ENCODE assay signal across 10 cellular contexts in the genomic region with DNA sequence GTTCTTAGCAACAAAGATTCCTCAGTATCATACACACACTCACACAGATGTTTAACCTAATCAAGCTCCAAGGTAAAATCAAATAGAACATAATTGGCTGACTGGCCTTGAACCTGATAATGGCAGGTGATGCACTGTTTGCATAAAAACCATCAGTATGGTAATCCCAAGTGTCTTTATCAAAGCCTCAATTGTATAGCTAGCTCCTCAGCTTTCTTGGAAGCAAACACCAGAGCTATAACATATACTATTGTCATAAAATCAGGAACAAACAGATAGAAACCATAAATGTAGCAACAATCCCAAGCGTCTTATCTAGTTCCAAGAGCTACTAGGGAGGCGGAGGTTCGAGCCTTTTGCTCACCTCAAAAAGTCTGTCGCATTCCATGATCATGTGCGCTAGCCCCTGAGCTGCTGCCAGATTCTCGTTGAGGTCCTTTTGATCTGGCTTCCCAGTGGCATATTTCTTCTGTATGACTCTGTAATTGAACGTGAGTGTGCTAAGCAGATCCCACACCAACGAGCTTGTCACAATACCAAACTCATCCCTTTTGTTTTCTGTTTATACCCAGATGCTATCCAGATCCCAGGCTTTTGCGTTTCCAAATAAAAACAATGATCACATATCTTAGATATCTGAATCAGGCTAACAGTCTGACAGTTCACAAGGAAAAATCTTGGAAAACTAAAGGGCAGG.
DNase-seq lines count a peak whose midpoint lies in the region; ATAC-seq, FAIRE-seq and TF ChIP-seq lines count a peak whose summit lies in the region.
"Had no signal": no experiment of that assay in that cellular context is flagged by ENCODE, and none has a peak within 500 bp of the region (broad histone marks: within the 10 kb centered on the region; RNA-seq: fewer than 3 reads in every experiment).

No MANE protein-coding gene starts in this region.

- H3K9me3 ChIP-seq in ascending aorta (no peaks in the 10 kb centered on the region), mesodermal cell (ENCODE audit: control insufficient read depth, low read length) (no peaks in the 10 kb centered on the region)

- H3K27me3 ChIP-seq in ascending aorta = no peaks in the 10 kb centered on the region

- WGBS in mesodermal cell (ENCODE audit: insufficient coverage in 2 of 2), 2 experiments = 91 to 98% methylated on average over 7 to 8 of the region's 9 CpGs

- no peak for FAIRE-seq in D721Med (lab: Jason Lieb, UNC)

- H3K4me1 ChIP-seq in ascending aorta = peaks cover 24 to 47% of the 10 kb centered on the region in 2 donors
- no peaks in the 10 kb centered on the region for H3K4me1 ChIP-seq in mesodermal cell (ENCODE audit: control insufficient read depth, insufficient read depth, low read length, poor library complexity, severe bottlenecking)

- TF ChIP-seq CTCF in ascending aorta (IDR thresholded peaks at IDR 0.05) (peak in 1 of 3 experiments; percentile 6), D721Med (IDR thresholded peaks at IDR 0.05; ENCODE audit: insufficient read depth, missing control alignments) (no peak)

- ATAC-seq in GM21737 (IDR thresholded peaks at IDR 0.05; ENCODE audit: unreplicated experiment) (peak; percentile 26), HG02938 (IDR thresholded peaks at IDR 0.05; ENCODE audit: unreplicated experiment) (no peak)

- H3K27ac ChIP-seq in ascending aorta = peak overlapping the region; percentile 64 to 81
- H3K27ac ChIP-seq in mesodermal cell (ENCODE audit: low read depth, low read length, severe bottlenecking) = peak overlapping the region; percentile 58

- H3K36me3 ChIP-seq in ascending aorta = peaks cover 33 to 38% of the 10 kb centered on the region in 2 donors
- peaks cover 57% of the 10 kb centered on the region for H3K36me3 ChIP-seq in mesodermal cell (ENCODE audit: control insufficient read depth, insufficient read depth, low read length)

- DNase-seq in AG08395 (ENCODE audit: low spot score) (peak; percentile 69), ascending aorta (ENCODE audit: low spot score in 2 of 2) (no peak), D721Med (ENCODE audit: insufficient read length, low spot score) (no peak), medulla oblongata (ENCODE audit: extremely low spot score) (no peak), HUDEP-2 (lab: John Stamatoyannopoulos, UW; ENCODE audit: unreplicated experiment in 76 of 76) (no peak)
- DNase-seq: activated CD4-positive, alpha-beta T cell treated with anti-CD3 and anti-CD28 coated beads, Interleukin-2, amount 50 U/mL, for 4 hours; cortex of kidney had no signal

- no peak overlapping the region for H3K4me3 ChIP-seq in ascending aorta
- H3K4me3 ChIP-seq in mesodermal cell (ENCODE audit: extremely low read depth, insufficient read depth, low read length, poor library complexity, severe bottlenecking) = no peak overlapping the region

- intact Hi-C loops in ascending aorta (cut with DNase I) = loop anchor here (2.0 to 10.0 kb wide), 3 partner anchors 41 to 503 kb away; no protein-coding TSS in a partner anchor
